ENCODE assay signal across 8 cellular contexts in genomic region chr2:170361359-170361936, GRCh38.
DNase-seq lines count a peak whose midpoint lies in the region; ATAC-seq and TF ChIP-seq lines count a peak whose summit lies in the region.

No MANE protein-coding gene starts in this region.

- H4K20me1 ChIP-seq in fibroblast of lung (ENCODE audit: control insufficient read depth, extremely low read depth, insufficient read depth, low read length) = no peaks in the 10 kb centered on the region

- H3K9ac ChIP-seq in fibroblast of lung (ENCODE audit: insufficient read depth, low read length) = no peak overlapping the region

- H3K9me3 ChIP-seq in fibroblast of lung (ENCODE audit: control insufficient read depth, insufficient read depth, low read depth, low read length) (no peaks in the 10 kb centered on the region), uterus (no peaks in the 10 kb centered on the region)

- peak; percentile 61 to 81 for TF ChIP-seq CTCF in fibroblast of lung (conservative IDR thresholded peaks at IDR 0.05 in 1 of 2, IDR thresholded peaks at IDR 0.05 in 1 of 2; ENCODE audit: low read depth in 1 of 2, low read length in 2 of 2)
- TF ChIP-seq CTCF in uterus (IDR thresholded peaks at IDR 0.05) = peak in 3 of 4 experiments; percentile 26 to 42 (median 42)

- no peak overlapping the region for H3K4me2 ChIP-seq in fibroblast of lung (ENCODE audit: extremely low read depth, insufficient read depth, low read length)

- no peak overlapping the region for H3K4me3 ChIP-seq in fibroblast of lung (replicated peaks in 1 of 4; ENCODE audit: control extremely low read depth in 1 of 4, insufficient read depth in 1 of 4, low read depth in 3 of 4, low read length in 4 of 4)
- no peak overlapping the region for H3K4me3 ChIP-seq in uterus

- H3K27me3 ChIP-seq in fibroblast of lung (ENCODE audit: control insufficient read depth, insufficient read depth, low read length) (no peaks in the 10 kb centered on the region), uterus (no peaks in the 10 kb centered on the region)

- TF ChIP-seq POLR2A in uterus (IDR thresholded peaks at IDR 0.05) = no peak

- H2AFZ ChIP-seq in fibroblast of lung (ENCODE audit: low read length) = no peak overlapping the region

- no peak overlapping the region for H3K27ac ChIP-seq in fibroblast of lung (ENCODE audit: insufficient read depth, low read length)
- no peak overlapping the region for H3K27ac ChIP-seq in uterus

- ATAC-seq in GM21723 (IDR thresholded peaks at IDR 0.05; ENCODE audit: unreplicated experiment) = peak; percentile 62
- no peak for ATAC-seq in HG03432 (IDR thresholded peaks at IDR 0.05; ENCODE audit: unreplicated experiment)

- no peaks in the 10 kb centered on the region for H3K79me2 ChIP-seq in fibroblast of lung (ENCODE audit: control insufficient read depth, insufficient read depth, low read length)

- H3K36me3 ChIP-seq in fibroblast of lung (ENCODE audit: control insufficient read depth, insufficient read depth, low read length) (no peaks in the 10 kb centered on the region), uterus (no peaks in the 10 kb centered on the region)

- intact Hi-C loops in uterus (cut with DNase I; ENCODE audit: low total_unique reads) = no loop called here

- DNase-seq in D341Med (ENCODE audit: low spot score) = peak; percentile 41
- peak; percentile 42 for DNase-seq in NCI-H774 (lab: John Stamatoyannopoulos, UW)
- DNase-seq in activated CD8-positive, alpha-beta memory T cell treated with anti-CD3 and anti-CD28 coated beads, Interleukin-2, amount 50 U/mL, for 24 hours (ENCODE audit: extremely low read depth) = peak; percentile 23
- DNase-seq in fibroblast of lung (ENCODE audit: low read depth in 2 of 2) = peak; percentile 38 to 61
- peak; percentile 19 for DNase-seq in non-pigmented ciliary epithelial cell (ENCODE audit: low read depth)
- DNase-seq in uterus = no peak

- H3K4me1 ChIP-seq in fibroblast of lung (ENCODE audit: control insufficient read depth, extremely low read depth, insufficient read depth, low read length) (no peaks in the 10 kb centered on the region), uterus (no peaks in the 10 kb centered on the region)

Comparison
In these comparisons a context has a peak if more than half of its experiments do, and no peak if none do; other contexts are left out.
1. DNase-seq: peak in D341Med (single experiment), NCI-H774 (single experiment), activated CD8-positive, alpha-beta memory T cell treated with anti-CD3 and anti-CD28 coated beads, Interleukin-2, amount 50 U/mL, for 24 hours (single experiment), fibroblast of lung (2 of 2) and non-pigmented ciliary epithelial cell (single experiment); none in uterus (0 of 2).